ENCODE assay signal across 32 cellular contexts in the genomic region with DNA sequence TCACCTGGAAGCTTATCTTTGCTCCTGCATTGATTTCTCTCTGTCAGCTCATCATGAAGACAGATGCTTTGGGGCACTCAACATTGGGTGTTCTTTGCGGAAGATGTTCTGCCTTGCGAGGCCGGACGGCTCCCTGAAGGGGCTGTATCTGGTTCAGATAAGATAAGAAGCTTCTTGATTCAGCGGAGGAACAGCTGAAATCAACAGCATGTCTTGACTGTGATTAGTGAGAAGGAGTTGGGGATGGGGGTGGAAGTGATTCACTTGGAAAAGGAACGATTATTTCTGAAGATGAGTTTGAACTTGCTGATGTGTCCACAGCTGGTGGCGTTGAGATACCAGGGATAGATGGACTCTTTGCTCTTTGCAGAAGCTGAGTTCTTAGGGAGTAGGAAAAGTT.
"Had no signal": no experiment of that assay in that cellular context is flagged by ENCODE, and none has a peak within 500 bp of the region (broad histone marks: within the 10 kb centered on the region; RNA-seq: fewer than 3 reads in every experiment).

No MANE protein-coding gene starts in this region.

- H3K4me1 ChIP-seq: adrenal gland, ascending aorta, gastroesophageal sphincter, pancreas, psoas muscle, thyroid gland, upper lobe of left lung, vagina had no signal

- H3K27me3 ChIP-seq: adrenal gland, ascending aorta, cardiac muscle cell, thyroid gland, upper lobe of left lung, vagina had no signal

- H3K36me3 Mint-ChIP-seq: activated naive CD8-positive, alpha-beta T cell treated with anti-CD3 and anti-CD28 coated beads for 36 hours; stimulated activated memory B cell treated with anti-CD40 and anti-IgM and Interleukin-4, amounts not matched to agents 10 μg/mL and 1 μg/mL and 100 μg/mL, for 72 hours had no signal

- H3K27ac ChIP-seq: adrenal gland, ascending aorta, cardiac muscle cell, coronary artery, dorsolateral prefrontal cortex, gastroesophageal sphincter, pancreas, psoas muscle, thyroid gland, upper lobe of left lung, vagina had no signal

- H3K9me3 ChIP-seq: adrenal gland, ascending aorta, pancreas, psoas muscle, thyroid gland, upper lobe of left lung, vagina had no signal

- DNase-seq: activated CD4-positive, alpha-beta T cell treated with anti-CD3 and anti-CD28 coated beads for 36 hours; activated CD4-positive, alpha-beta T cell treated with anti-CD3 and anti-CD28 coated beads, Interleukin-2, amount 50 U/mL, for 4 hours; activated CD4-positive, CD25-positive, alpha-beta regulatory T cell; activated naive CD4-positive, alpha-beta T cell; activated naive CD8-positive, alpha-beta T cell treated with anti-CD3 and anti-CD28 coated beads for 36 hours; activated T-cell treated with anti-CD3 and anti-CD28 coated beads for 4 hours; activated T-cell treated with anti-CD3 and anti-CD28 coated beads, Interleukin-2, amount 50 U/mL, for 72 hours; adrenal gland; cerebellar nuclear complex; dorsolateral prefrontal cortex; effector memory CD4-positive, alpha-beta T cell; hippocampal formation; left cardiac atrium; left ventricle myocardium superior; pancreas; psoas muscle; stimulated activated CD4-positive, alpha-beta T cell treated with anti-CD3 and anti-CD28 coated beads, Interleukin-1b, Interleukin-23, amount 100 ng/mL, for 48 hours; stimulated activated CD4-positive, alpha-beta T cell treated with anti-CD3 and anti-CD28 coated beads, Interleukin-4, amount 100 ng/mL, for 4 hours; stimulated activated CD8-positive, alpha-beta memory T cell treated with anti-CD3 and anti-CD28 coated beads, Interleukin-4, amount 100 ng/mL, for 48 hours; stimulated activated naive CD8-positive, alpha-beta T cell treated with anti-CD3 and anti-CD28 coated beads, Interleukin-15, amount 100 ng/mL, for 72 hours; T1000; thyroid gland; upper lobe of left lung had no signal

- ATAC-seq: activated CD4-positive, alpha-beta T cell treated with anti-CD3 and anti-CD28 coated beads for 36 hours; activated T-cell treated with anti-CD3 and anti-CD28 coated beads, Interleukin-2, amount 50 U/mL, for 72 hours; gastroesophageal sphincter; left cardiac atrium; left ventricle myocardium superior; pancreas; psoas muscle; stimulated activated memory B cell treated with anti-CD40 and anti-IgM and Interleukin-4, amounts not matched to agents 10 μg/mL and 1 μg/mL and 100 μg/mL, for 72 hours; stimulated activated naive CD8-positive, alpha-beta T cell treated with anti-CD3 and anti-CD28 coated beads, Interleukin-15, amount 100 ng/mL, for 72 hours had no signal

- H3K4me2 ChIP-seq: smooth muscle cell had no signal

- H3K27ac Mint-ChIP-seq: activated CD4-positive, alpha-beta T cell treated with anti-CD3 and anti-CD28 coated beads for 36 hours; activated naive CD8-positive, alpha-beta T cell treated with anti-CD3 and anti-CD28 coated beads for 36 hours; activated T-cell treated with anti-CD3 and anti-CD28 coated beads, Interleukin-2, amount 50 U/mL, for 72 hours; stimulated activated memory B cell treated with anti-CD40 and anti-IgM and Interleukin-4, amounts not matched to agents 10 μg/mL and 1 μg/mL and 100 μg/mL, for 72 hours; stimulated activated naive CD8-positive, alpha-beta T cell treated with anti-CD3 and anti-CD28 coated beads, Interleukin-15, amount 100 ng/mL, for 72 hours had no signal

- H3K36me3 ChIP-seq: adrenal gland, ascending aorta, cardiac muscle cell, gastroesophageal sphincter, pancreas, thyroid gland, upper lobe of left lung, vagina had no signal

- H3K4me3 Mint-ChIP-seq: activated CD4-positive, alpha-beta T cell treated with anti-CD3 and anti-CD28 coated beads for 36 hours; activated naive CD8-positive, alpha-beta T cell treated with anti-CD3 and anti-CD28 coated beads for 36 hours; activated T-cell treated with anti-CD3 and anti-CD28 coated beads, Interleukin-2, amount 50 U/mL, for 72 hours; brain; nephron; stimulated activated memory B cell treated with anti-CD40 and anti-IgM and Interleukin-4, amounts not matched to agents 10 μg/mL and 1 μg/mL and 100 μg/mL, for 72 hours; stimulated activated naive CD8-positive, alpha-beta T cell treated with anti-CD3 and anti-CD28 coated beads, Interleukin-15, amount 100 ng/mL, for 72 hours had no signal

- H3K4me3 ChIP-seq: adrenal gland, ascending aorta, cardiac muscle cell, coronary artery, dorsolateral prefrontal cortex, gastroesophageal sphincter, pancreas, psoas muscle, smooth muscle cell, thyroid gland, upper lobe of left lung, vagina had no signal

- H3K4me1 Mint-ChIP-seq: activated CD4-positive, alpha-beta T cell treated with anti-CD3 and anti-CD28 coated beads for 36 hours; activated naive CD8-positive, alpha-beta T cell treated with anti-CD3 and anti-CD28 coated beads for 36 hours; stimulated activated memory B cell treated with anti-CD40 and anti-IgM and Interleukin-4, amounts not matched to agents 10 μg/mL and 1 μg/mL and 100 μg/mL, for 72 hours; stimulated activated naive CD8-positive, alpha-beta T cell treated with anti-CD3 and anti-CD28 coated beads, Interleukin-15, amount 100 ng/mL, for 72 hours had no signal
